23 cellular contexts compared by ENCODE assay signal in the genomic region with DNA sequence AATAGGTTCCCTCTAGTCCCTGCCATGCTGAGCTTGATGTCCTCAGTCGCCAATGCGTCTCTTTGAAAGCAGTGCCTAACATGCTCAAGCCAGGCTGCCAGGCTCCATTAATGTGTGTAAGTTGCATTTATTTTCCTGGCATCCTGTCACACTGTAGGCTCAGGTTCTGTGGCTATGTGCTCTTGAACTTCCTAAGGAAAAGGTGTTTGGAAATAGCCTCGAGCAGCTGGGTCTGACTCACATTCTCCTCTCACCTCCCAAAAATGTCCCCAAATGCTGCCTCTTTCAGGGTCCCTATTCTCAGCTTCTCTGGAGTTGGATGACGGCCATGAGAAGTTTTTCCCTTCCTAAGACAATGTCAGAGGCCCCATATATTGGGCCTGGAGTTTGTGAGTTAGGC. TPM values are rescaled to one million over a fixed set of nuclear protein-coding genes. Genes with fewer than 3 reads are reported as not detected.
"Had no signal": no experiment of that assay in that cellular context is flagged by ENCODE, and none has a peak within 500 bp of the region (broad histone marks: within the 10 kb centered on the region; RNA-seq: fewer than 3 reads in every experiment).

No MANE protein-coding gene starts in this region.

- H3K4me1 ChIP-seq: gastrocnemius medialis had no signal

- H3K27ac ChIP-seq: coronary artery, gastrocnemius medialis, right atrium auricular region, sigmoid colon, skin epidermis, thyroid gland, uterus had no signal

- DNase-seq: effector CD4-positive, alpha-beta T cell; gastrocnemius medialis; glutamatergic neuron; immature natural killer cell; kidney; left cardiac atrium; left ventricle myocardium superior; naive thymus-derived CD4-positive, alpha-beta T cell; nephron progenitor cell; sigmoid colon; stimulated activated CD4-positive, alpha-beta T cell treated with anti-CD3 and anti-CD28 coated beads, Interleukin-12 subunit alpha, Interleukin-12 subunit beta, amount 100 ng/mL, for 4 hours; stimulated activated naive CD4-positive, alpha-beta T cell; uterus had no signal

- H3K36me3 ChIP-seq: gastrocnemius medialis, right atrium auricular region, sigmoid colon, thyroid gland, uterus had no signal

- H3K4me3 ChIP-seq: coronary artery, gastrocnemius medialis, right atrium auricular region, sigmoid colon, skin epidermis, thyroid gland, uterus had no signal

- ATAC-seq: esophagus mucosa; gastrocnemius medialis; left cardiac atrium; left ventricle myocardium superior; naive thymus-derived CD4-positive, alpha-beta T cell had no signal

- H3K9me3 ChIP-seq: gastrocnemius medialis, right atrium auricular region, sigmoid colon, thyroid gland, uterus had no signal

- H3K27me3 ChIP-seq: gastrocnemius medialis, right atrium auricular region, sigmoid colon, thyroid gland, uterus had no signal

- FAIRE-seq: kidney had no signal

RNA-seq across cellular contexts. Expression of a gene that starts 58.0 kb away (rescaled TPM):
- total RNA-seq: chondrocyte, dermis microvascular lymphatic vessel endothelial cell, esophagus mucosa, left ventricle myocardium superior, lung microvascular endothelial cell, mononuclear cell, pulmonary artery endothelial cell, uterus had no signal
- polyA plus RNA-seq: naive thymus-derived CD4-positive, alpha-beta T cell had no signal
